In genomic region chr12:53754633-53755261, GRCh38 we compare ENCODE assay signal across 13 cellular contexts. TPM values are rescaled to one million over a fixed set of nuclear protein-coding genes. Genes with fewer than 3 reads are reported as not detected.
DNase-seq lines count a peak whose midpoint lies in the region; ATAC-seq and TF ChIP-seq lines count a peak whose summit lies in the region.
"Had no signal": no experiment of that assay in that cellular context is flagged by ENCODE, and none has a peak within 500 bp of the region (broad histone marks: within the 10 kb centered on the region; RNA-seq: fewer than 3 reads in every experiment).

No MANE protein-coding gene starts in this region.

- TF ChIP-seq CTCF in choroid plexus epithelial cell (conservative IDR thresholded peaks at IDR 0.05; ENCODE audit: low read depth, low read length) = no peak
- TF ChIP-seq CTCF in parathyroid adenoma (IDR thresholded peaks at IDR 0.05) = no peak

- H3K79me2 ChIP-seq in parathyroid adenoma = no peaks in the 10 kb centered on the region

- H3K4me3 ChIP-seq in choroid plexus epithelial cell (ENCODE audit: low read depth, low read length) (no peak overlapping the region), parathyroid adenoma (ENCODE audit: low read depth, low read length) (no peak overlapping the region)

- POLR2A ChIA-PET in T-cell (lab: Charles Lee) = no interaction called here

- DNase-seq in G401 (ENCODE audit: low spot score) (peak; percentile 78), NCI-H2029 treated with DMSO at 0.1 percent for 48 hours (lab: John Stamatoyannopoulos, UW) (peak; percentile 29), choroid plexus epithelial cell (ENCODE audit: low read depth) (peak; percentile 50), GM19238 (ENCODE audit: insufficient read length, low spot score) (no peak), NOMO-1 treated with DMSO at 0.1 percent for 48 hours (lab: John Stamatoyannopoulos, UW; ENCODE audit: unreplicated experiment) (no peak), T-cell (no peak), cortex of kidney (lab: John Stamatoyannopoulos, UW) (no peak)
- DNase-seq: activated CD4-positive, alpha-beta T cell treated with anti-CD3 and anti-CD28 coated beads, Interleukin-2, amount 10 ng/mL, durations not matched to agents 7 days and 5 days had no signal

- peak overlapping the region; percentile 34 for H2AFZ ChIP-seq in parathyroid adenoma

- H3K9ac ChIP-seq in parathyroid adenoma = no peak overlapping the region

- CTCF ChIA-PET in T-cell (lab: Charles Lee) = interaction anchor here (0.6 to 2.8 kb wide), 4 partner anchors 8 to 542 kb away, joined by 3 to 14 read pairs (median 4); no protein-coding TSS in a partner anchor

- no peaks in the 10 kb centered on the region for H3K36me3 ChIP-seq in parathyroid adenoma (ENCODE audit: control insufficient read depth, insufficient read depth, low read length)

- peaks cover 24 to 28% of the 10 kb centered on the region in 2 donors for H3K27me3 Mint-ChIP-seq in T-cell

- H3K9me3 ChIP-seq in parathyroid adenoma (ENCODE audit: control insufficient read depth, low read length) = no peaks in the 10 kb centered on the region

- H3K4me2 ChIP-seq in parathyroid adenoma (ENCODE audit: low read length) = peak overlapping the region; percentile 30

- no peak for ATAC-seq in T-cell (replicated peaks in 1 of 4)

- no peak overlapping the region for H3K27ac ChIP-seq in parathyroid adenoma

- H3K4me3 Mint-ChIP-seq in T-cell = no peak overlapping the region
- H3K4me3 Mint-ChIP-seq: activated CD4-positive, alpha-beta T cell treated with anti-CD3 and anti-CD28 coated beads, Interleukin-2, amount 10 ng/mL, durations not matched to agents 7 days and 5 days; dendritic cell treated with granulocyte-macrophage colony-stimulating factor and Interleukin-4, amounts not matched to agents 40 ng/mL and 50 ng/mL, for 4 days; memory B cell had no signal

- H3K4me1 Mint-ChIP-seq in T-cell = peaks cover 5 to 21% (median 19%) of the 10 kb centered on the region in 3 donors

- no peaks in the 10 kb centered on the region for H3K27me3 ChIP-seq in parathyroid adenoma (ENCODE audit: control insufficient read depth, insufficient read depth, low read length)

- no peaks in the 10 kb centered on the region for H3K36me3 Mint-ChIP-seq in T-cell
- H3K36me3 Mint-ChIP-seq: memory B cell had no signal

- H3K27ac Mint-ChIP-seq in T-cell = no peak overlapping the region
- H3K27ac Mint-ChIP-seq: activated CD4-positive, alpha-beta T cell treated with anti-CD3 and anti-CD28 coated beads, Interleukin-2, amount 10 ng/mL, durations not matched to agents 7 days and 5 days; dendritic cell treated with granulocyte-macrophage colony-stimulating factor and Interleukin-4, amounts not matched to agents 40 ng/mL and 50 ng/mL, for 4 days; memory B cell had no signal

- no peaks in the 10 kb centered on the region for H3K9me3 Mint-ChIP-seq in T-cell
- H3K9me3 Mint-ChIP-seq: activated CD4-positive, alpha-beta T cell treated with anti-CD3 and anti-CD28 coated beads, Interleukin-2, amount 10 ng/mL, durations not matched to agents 7 days and 5 days; dendritic cell treated with granulocyte-macrophage colony-stimulating factor and Interleukin-4, amounts not matched to agents 40 ng/mL and 50 ng/mL, for 4 days; memory B cell had no signal

- in situ Hi-C loops in G401 (cut with HindIII; ENCODE audit: low sequenced_read_pairs) = no loop called here

- H3K4me1 ChIP-seq in parathyroid adenoma = peaks cover 7% of the 10 kb centered on the region

RNA-seq across cellular contexts. Expression of gene CISTR, which starts 3.0 kb away (rescaled TPM):
- not detected in 2 replicates for total RNA-seq in G401 (2014; rRNA removed; shearing (Covaris generic))
- not detected for total RNA-seq in T-cell
- total RNA-seq: activated CD4-positive, alpha-beta T cell treated with anti-CD3 and anti-CD28 coated beads, Interleukin-2, amount 10 ng/mL, durations not matched to agents 7 days and 5 days; glomerular endothelial cell; pulmonary artery endothelial cell had no signal

RNA-seq across cellular contexts. Expression of gene CALCOCO1, which starts 27.5 kb away (rescaled TPM):
- total RNA-seq in G401 (2014; rRNA removed; shearing (Covaris generic)) = 232 and 250 TPM in 2 replicates
- total RNA-seq in T-cell = 100 to 1,000 TPM; 118 to 162 (median 153) TPM

Comparison
In these comparisons a context has a peak if more than half of its experiments do, and no peak if none do; other contexts are left out.
1. DNase-seq: peak in G401 (single experiment), NCI-H2029 treated with DMSO at 0.1 percent for 48 hours (single experiment) and choroid plexus epithelial cell (single experiment); none in GM19238 (single experiment), NOMO-1 treated with DMSO at 0.1 percent for 48 hours (single experiment), T-cell (0 of 34) and cortex of kidney (single experiment).